In genomic region chr5:33241826-33242225, GRCh38 we compare ENCODE assay signal across 9 cellular contexts.
DNase-seq lines count a peak whose midpoint lies in the region; ATAC-seq lines count a peak whose summit lies in the region.
"Had no signal": no experiment of that assay in that cellular context is flagged by ENCODE, and none has a peak within 500 bp of the region (broad histone marks: within the 10 kb centered on the region; RNA-seq: fewer than 3 reads in every experiment).

No MANE protein-coding gene starts in this region.

- ATAC-seq in GM19467 (IDR thresholded peaks at IDR 0.05; ENCODE audit: unreplicated experiment) (peak; percentile 62), left ventricle myocardium superior (peak; percentile 26), T-cell (replicated peaks in 1 of 4) (no peak), T-helper 17 cell (no peak)

- CTCF ChIA-PET in T-cell (lab: Charles Lee) = no interaction called here

- POLR2A ChIA-PET in T-cell (lab: Charles Lee) = no interaction called here

- intact Hi-C loops in left ventricle myocardium superior (cut with micrococcal nuclease) = no loop called here

- no peaks in the 10 kb centered on the region for H3K9me3 ChIP-seq in T-helper 17 cell (ENCODE audit: control insufficient read depth, low read length, poor library complexity, severe bottlenecking)

- no peaks in the 10 kb centered on the region for H3K36me3 Mint-ChIP-seq in T-cell
- no peaks in the 10 kb centered on the region for H3K36me3 Mint-ChIP-seq in T-helper 17 cell (ENCODE audit: low read depth)

- H3K27me3 Mint-ChIP-seq in T-cell (peaks cover 2 to 3% of the 10 kb centered on the region in 2 donors), T-helper 17 cell (no peaks in the 10 kb centered on the region)

- H3K9me3 Mint-ChIP-seq in T-cell = no peaks in the 10 kb centered on the region

- H3K4me3 Mint-ChIP-seq in T-cell (no peak overlapping the region), T-helper 17 cell (no peak overlapping the region)

- DNase-seq in CD1c-positive myeloid dendritic cell (ENCODE audit: extremely low spot score) (peak; percentile 73), KG1 (lab: John Stamatoyannopoulos, UW) (peak; percentile 40), left ventricle myocardium superior (no peak), NCI-H2227 treated with DMSO at 0.1 percent for 48 hours (lab: John Stamatoyannopoulos, UW) (no peak), NCI-H345 treated with DMSO at 0.1 percent for 48 hours (lab: John Stamatoyannopoulos, UW; ENCODE audit: unreplicated experiment) (no peak), T-cell (no peak), T-helper 17 cell (no peak)
- DNase-seq: stimulated activated CD4-positive, alpha-beta T cell treated with anti-CD3 and anti-CD28 coated beads, Interleukin-2, amount 100 ng/mL, for 48 hours had no signal

- peaks cover 0 to 9% (median 6%) of the 10 kb centered on the region in 3 donors for H3K4me1 Mint-ChIP-seq in T-cell
- peaks cover 2% of the 10 kb centered on the region for H3K4me1 Mint-ChIP-seq in T-helper 17 cell

- H3K27ac Mint-ChIP-seq in T-cell (no peak overlapping the region), T-helper 17 cell (no peak overlapping the region)

Comparison
In these comparisons a context has a peak if more than half of its experiments do, and no peak if none do; other contexts are left out.
1. DNase-seq: peak in CD1c-positive myeloid dendritic cell (single experiment) and KG1 (single experiment); none in left ventricle myocardium superior (single experiment), NCI-H2227 treated with DMSO at 0.1 percent for 48 hours (single experiment), NCI-H345 treated with DMSO at 0.1 percent for 48 hours (single experiment), T-cell (0 of 34) and T-helper 17 cell (0 of 3).
2. ATAC-seq: peak in GM19467 (single experiment) and left ventricle myocardium superior (single experiment); none in T-cell (0 of 4) and T-helper 17 cell (single experiment).